In the genomic region with DNA sequence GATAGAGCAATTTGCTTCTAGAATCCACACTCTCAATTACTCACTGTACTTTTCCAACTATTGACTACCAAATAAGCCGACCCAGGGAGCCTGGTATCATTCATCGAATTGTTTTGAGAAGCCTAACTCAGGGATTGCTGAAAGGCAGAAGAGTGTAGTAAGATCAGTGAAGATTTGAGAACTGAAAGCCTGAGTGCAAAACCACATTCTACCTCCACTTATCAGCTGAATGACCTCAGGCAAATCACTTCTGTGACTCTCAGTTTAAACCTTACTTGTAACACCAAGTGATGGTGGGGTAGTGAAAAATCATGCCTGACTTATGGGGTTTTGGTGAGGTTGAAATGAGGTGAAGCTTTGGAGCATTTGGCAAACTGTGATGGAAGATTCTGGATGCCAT, we compare ENCODE assay signal across 8 cellular contexts.
DNase-seq lines count a peak whose midpoint lies in the region; ATAC-seq and TF ChIP-seq lines count a peak whose summit lies in the region.

No MANE protein-coding gene starts in this region.

- no peak overlapping the region for H3K4me3 Mint-ChIP-seq in chondrocyte (ENCODE audit: unreplicated experiment)

- H3K4me1 Mint-ChIP-seq in chondrocyte (ENCODE audit: low read depth), result peaks cover 19% of the 10 kb centered on the region

- H3K4me1 ChIP-seq in mucosa of descending colon (ENCODE audit: low read depth), result peaks cover 47% of the 10 kb centered on the region
- H3K4me1 ChIP-seq in SJCRH30, result no peaks in the 10 kb centered on the region

- no peak for TF ChIP-seq CTCF in GM10266 (IDR thresholded peaks at IDR 0.05; ENCODE audit: control insufficient read depth, insufficient read depth, low read depth, missing control alignments)
- TF ChIP-seq CTCF in chondrocyte (IDR thresholded peaks at IDR 0.05), result no peak
- no peak for TF ChIP-seq CTCF in mucosa of descending colon (IDR thresholded peaks at IDR 0.05)

- H3K27me3 Mint-ChIP-seq in chondrocyte (ENCODE audit: low read depth), result no peaks in the 10 kb centered on the region

- no peaks in the 10 kb centered on the region for H3K27me3 ChIP-seq in SJCRH30

- DNase-seq in GM10266 (ENCODE audit: extremely low spot score) (peak; percentile 66), chondrocyte (ENCODE audit: low spot score) (no peak), mucosa of descending colon (no peak), SKM-1 (lab: John Stamatoyannopoulos, UW; ENCODE audit: unreplicated experiment) (no peak), SJCRH30 (no peak)

- H3K9me3 ChIP-seq in mucosa of descending colon, result no peaks in the 10 kb centered on the region
- H3K9me3 ChIP-seq in SJCRH30 (replicated peaks), result no peaks in the 10 kb centered on the region

- H3K27ac Mint-ChIP-seq in chondrocyte (ENCODE audit: unreplicated experiment), result no peak overlapping the region

- no peaks in the 10 kb centered on the region for H3K36me3 Mint-ChIP-seq in chondrocyte (ENCODE audit: low read depth)

- no peak overlapping the region for H3K4me3 ChIP-seq in mucosa of descending colon
- no peak overlapping the region for H3K4me3 ChIP-seq in SJCRH30

- H3K27ac ChIP-seq in cingulate gyrus (ENCODE audit: low read depth, low read length) (peak overlapping the region; percentile 97), SJCRH30 (no peak overlapping the region)

- intact Hi-C loops in mucosa of descending colon (cut with DNase I, micrococcal nuclease), result loop anchor here in 1 of 2 donors (10.0 kb wide), 1 partner anchor 186 kb away; a partner anchor contains a TSS

- H3K36me3 ChIP-seq in mucosa of descending colon (ENCODE audit: low read depth), result no peaks in the 10 kb centered on the region
- no peaks in the 10 kb centered on the region for H3K36me3 ChIP-seq in SJCRH30

- peak; percentile 77 for ATAC-seq in GM21360 (IDR thresholded peaks at IDR 0.05; ENCODE audit: unreplicated experiment)
- ATAC-seq in HG03439 (IDR thresholded peaks at IDR 0.05; ENCODE audit: unreplicated experiment), result peak; percentile 89
- ATAC-seq in mucosa of descending colon, result no peak

- no peaks in the 10 kb centered on the region for H3K9me3 Mint-ChIP-seq in chondrocyte (ENCODE audit: low read depth)
